In genomic region chr1:178137238-178137637, GRCh38 we compare ENCODE assay signal across 16 cellular contexts. TPM values are rescaled to one million over a fixed set of nuclear protein-coding genes. Genes with fewer than 3 reads are reported as not detected.
DNase-seq lines count a peak whose midpoint lies in the region; ATAC-seq and TF ChIP-seq lines count a peak whose summit lies in the region.
"Had no signal": no experiment of that assay in that cellular context is flagged by ENCODE, and none has a peak within 500 bp of the region (broad histone marks: within the 10 kb centered on the region; RNA-seq: fewer than 3 reads in every experiment).

No MANE protein-coding gene starts in this region.

- H3K27ac ChIP-seq in aorta (ENCODE audit: low read depth in 1 of 2, low read length in 2 of 2): no peak overlapping the region
- H3K27ac ChIP-seq in colonic mucosa: no peak overlapping the region
- H3K27ac ChIP-seq in WERI-Rb-1: no peak overlapping the region
- H3K27ac ChIP-seq: cardiac muscle cell, Peyer's patch had no signal

- no peaks in the 10 kb centered on the region for H3K9me3 ChIP-seq in aorta (ENCODE audit: control insufficient read depth, low read length)
- H3K9me3 ChIP-seq in colonic mucosa: no peaks in the 10 kb centered on the region
- no peaks in the 10 kb centered on the region for H3K9me3 ChIP-seq in WERI-Rb-1 (ENCODE audit: severe bottlenecking)
- H3K9me3 ChIP-seq: ovary, Peyer's patch had no signal

- H3K4me3 ChIP-seq in aorta (ENCODE audit: low read length in 2 of 2) (no peak overlapping the region), colonic mucosa (no peak overlapping the region), WERI-Rb-1 (ENCODE audit: low read depth, low read length) (no peak overlapping the region)
- H3K4me3 ChIP-seq: cardiac muscle cell, ovary, Peyer's patch had no signal

- peaks cover 0 to 3% of the 10 kb centered on the region in 2 donors for H3K4me1 ChIP-seq in aorta (ENCODE audit: control insufficient read depth in 1 of 2, insufficient read depth in 2 of 2, low read length in 2 of 2)
- no peaks in the 10 kb centered on the region for H3K4me1 ChIP-seq in colonic mucosa
- H3K4me1 ChIP-seq: Peyer's patch had no signal

- H3K36me3 Mint-ChIP-seq in chondrocyte (ENCODE audit: low read depth) (peaks cover 2% of the 10 kb centered on the region), mesothelial cell of epicardium (peaks cover 8% of the 10 kb centered on the region)
- H3K36me3 Mint-ChIP-seq: activated naive CD4-positive, alpha-beta T cell treated with anti-CD3 and anti-CD28 coated beads, Interleukin-2, amount 50 U/mL, for 24 hours; T-cell had no signal

- H3K27me3 ChIP-seq in aorta (ENCODE audit: control insufficient read depth in 1 of 2, insufficient read depth in 2 of 2, low read length in 1 of 2) (no peaks in the 10 kb centered on the region), colonic mucosa (no peaks in the 10 kb centered on the region), WERI-Rb-1 (ENCODE audit: insufficient read depth, low read depth, severe bottlenecking) (no peaks in the 10 kb centered on the region)
- H3K27me3 ChIP-seq: cardiac muscle cell, ovary, Peyer's patch had no signal

- H3K4me1 Mint-ChIP-seq in chondrocyte (ENCODE audit: low read depth): peaks cover 48% of the 10 kb centered on the region
- H3K4me1 Mint-ChIP-seq in mesothelial cell of epicardium: peaks cover 17% of the 10 kb centered on the region
- H3K4me1 Mint-ChIP-seq: activated naive CD4-positive, alpha-beta T cell treated with anti-CD3 and anti-CD28 coated beads, Interleukin-2, amount 50 U/mL, for 24 hours; T-cell had no signal

- H3K27me3 Mint-ChIP-seq in chondrocyte (ENCODE audit: low read depth) (no peaks in the 10 kb centered on the region), mesothelial cell of epicardium (ENCODE audit: low read depth) (no peaks in the 10 kb centered on the region)
- H3K27me3 Mint-ChIP-seq: T-cell had no signal

- no peak for DNase-seq in Right ventricle myocardium superior
- DNase-seq in cardiac septum (ENCODE audit: low spot score): no peak
- DNase-seq in chondrocyte (ENCODE audit: low spot score): no peak
- DNase-seq in mesothelial cell of epicardium (ENCODE audit: low spot score in 2 of 2, unreplicated experiment in 2 of 2): no peak
- DNase-seq in aorta: no peak
- no peak for DNase-seq in colonic mucosa
- no peak for DNase-seq in WERI-Rb-1
- DNase-seq: endodermal cell, NCI-H1930, NCI-H510A, ovary, Peyer's patch, T-cell had no signal

- peak; percentile 12 for ATAC-seq in Right ventricle myocardium superior (ENCODE audit: poor library complexity)
- ATAC-seq in aorta (ENCODE audit: low FRiP score): peak; percentile 50
- ATAC-seq in GM19397 (IDR thresholded peaks at IDR 0.05; ENCODE audit: unreplicated experiment): no peak
- ATAC-seq: T-cell had no signal

- TF ChIP-seq CTCF in chondrocyte (IDR thresholded peaks at IDR 0.05): peak; percentile 46
- TF ChIP-seq CTCF in mesothelial cell of epicardium (IDR thresholded peaks at IDR 0.05; ENCODE audit: unreplicated experiment): no peak
- no peak for TF ChIP-seq CTCF in colonic mucosa (IDR thresholded peaks at IDR 0.05)
- TF ChIP-seq CTCF in WERI-Rb-1 (IDR thresholded peaks at IDR 0.05; ENCODE audit: low read depth, low read length): no peak

- H3K27ac Mint-ChIP-seq in chondrocyte (ENCODE audit: unreplicated experiment) (peak overlapping the region; percentile 85), mesothelial cell of epicardium (peak overlapping the region; percentile 78)
- H3K27ac Mint-ChIP-seq: activated naive CD4-positive, alpha-beta T cell treated with anti-CD3 and anti-CD28 coated beads, Interleukin-2, amount 50 U/mL, for 24 hours; endodermal cell; T-cell had no signal

- H3K36me3 ChIP-seq in aorta (ENCODE audit: control insufficient read depth in 1 of 2, insufficient read depth in 2 of 2, low read length in 1 of 2) (no peaks in the 10 kb centered on the region), colonic mucosa (no peaks in the 10 kb centered on the region), WERI-Rb-1 (no peaks in the 10 kb centered on the region)
- H3K36me3 ChIP-seq: cardiac muscle cell, ovary, Peyer's patch had no signal

- intact Hi-C loops in Right ventricle myocardium superior (cut with DNase I) (no loop called here), cardiac septum (cut with DNase I) (loop anchor here (10.0 kb wide), 1 partner anchor 82 kb away; no protein-coding TSS in a partner anchor), aorta (cut with DNase I) (no loop called here), colonic mucosa (cut with DNase I) (no loop called here)

- WGBS in aorta, 2 donors: 5% methylated on average over 2 of the region's 2 CpGs

- H3K9ac ChIP-seq in colonic mucosa (ENCODE audit: low read depth in 2 of 2, low read length in 2 of 2): no peak overlapping the region

- H3K4me3 Mint-ChIP-seq in chondrocyte (ENCODE audit: unreplicated experiment): peak overlapping the region; percentile 26
- no peak overlapping the region for H3K4me3 Mint-ChIP-seq in mesothelial cell of epicardium
- H3K4me3 Mint-ChIP-seq: activated naive CD4-positive, alpha-beta T cell treated with anti-CD3 and anti-CD28 coated beads, Interleukin-2, amount 50 U/mL, for 24 hours; endodermal cell; T-cell had no signal

- H3K9me3 Mint-ChIP-seq in chondrocyte (ENCODE audit: low read depth) (peaks cover 4% of the 10 kb centered on the region), mesothelial cell of epicardium (peaks cover 13% of the 10 kb centered on the region)
- H3K9me3 Mint-ChIP-seq: activated naive CD4-positive, alpha-beta T cell treated with anti-CD3 and anti-CD28 coated beads, Interleukin-2, amount 50 U/mL, for 24 hours; endodermal cell had no signal

RNA-seq across cellular contexts. Expression of gene RASAL2, which starts 43.3 kb away (rescaled TPM):
- total RNA-seq in Right ventricle myocardium superior (26.8 TPM), cardiac septum (45.8 TPM), chondrocyte (38.4 to 54.4 TPM (median 40.1 TPM) in 3 replicates), mesothelial cell of epicardium (35.0 to 35.7 TPM (median 35.5 TPM) in 3 replicates), aorta (10 to 100 TPM; 34.2 to 37.3 TPM), colonic mucosa (10 to 100 TPM in 1 of 2 donors, 1 to 10 TPM in 1; 9.7 to 11.8 TPM)
- 10 to 100 TPM in 1 of 2 donors, 1 to 10 TPM in 1; 1.9 to 10.1 TPM for polyA plus RNA-seq in aorta
